16 cellular contexts compared by ENCODE assay signal in the genomic region with DNA sequence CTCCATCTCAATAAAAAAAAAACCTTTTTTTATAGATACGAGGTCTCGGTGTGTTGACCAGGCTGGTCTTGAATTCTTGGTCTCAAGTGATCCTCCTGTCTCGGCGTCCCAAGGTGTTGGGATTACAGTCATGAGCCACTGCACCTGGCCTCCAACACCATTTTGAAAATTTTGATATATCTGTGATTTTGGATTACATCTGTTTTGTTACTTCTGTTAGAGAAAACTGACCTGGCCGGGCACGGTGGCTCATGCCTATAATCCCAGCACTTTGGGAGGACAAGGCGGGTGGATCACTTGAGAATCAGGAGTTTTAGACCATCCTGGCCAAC.
"Had no signal": no experiment of that assay in that cellular context is flagged by ENCODE, and none has a peak within 500 bp of the region (broad histone marks: within the 10 kb centered on the region; RNA-seq: fewer than 3 reads in every experiment).

No MANE protein-coding gene starts in this region.

- H3K4me3 Mint-ChIP-seq: activated naive CD4-positive, alpha-beta T cell treated with anti-CD3 and anti-CD28 coated beads for 36 hours; immature natural killer cell; WTC11 had no signal

- H3K27ac Mint-ChIP-seq: activated naive CD4-positive, alpha-beta T cell treated with anti-CD3 and anti-CD28 coated beads for 36 hours had no signal

- DNase-seq: activated T-cell treated with anti-CD3 and anti-CD28 coated beads for 4 hours; cerebellar nuclear complex; glutamatergic neuron; immature natural killer cell; left colon; mucosa of descending colon; naive thymus-derived CD8-positive, alpha-beta T cell; sigmoid colon; T-helper 1 cell had no signal

- H3K27me3 Mint-ChIP-seq: activated T-helper 17 cell treated with anti-CD3 and anti-CD28 coated beads, Interleukin-2, amount 50 U/mL, for 72 hours had no signal

- ATAC-seq: WTC11 had no signal

- H3K9me3 Mint-ChIP-seq: activated naive CD4-positive, alpha-beta T cell treated with anti-CD3 and anti-CD28 coated beads for 36 hours; activated T-helper 17 cell treated with anti-CD3 and anti-CD28 coated beads, Interleukin-2, amount 50 U/mL, for 72 hours; immature natural killer cell; stimulated activated naive CD8-positive, alpha-beta T cell treated with anti-CD3 and anti-CD28 coated beads, Interleukin-15, Interleukin-2, amounts not matched to agents 100 ng/mL and 50 ng/mL, for 24 hours; WTC11 had no signal

- H3K4me1 ChIP-seq: psoas muscle, sigmoid colon had no signal

- H3K9me3 ChIP-seq: mucosa of descending colon, psoas muscle, sigmoid colon, testis had no signal

- H3K36me3 Mint-ChIP-seq: immature natural killer cell; naive thymus-derived CD8-positive, alpha-beta T cell; WTC11 had no signal

- H3K4me3 ChIP-seq: lung, mucosa of descending colon, psoas muscle, sigmoid colon, testis had no signal

- H3K36me3 ChIP-seq: sigmoid colon had no signal

- H3K27me3 ChIP-seq: sigmoid colon, testis had no signal
